11 cellular contexts compared by ENCODE assay signal in the genomic region with DNA sequence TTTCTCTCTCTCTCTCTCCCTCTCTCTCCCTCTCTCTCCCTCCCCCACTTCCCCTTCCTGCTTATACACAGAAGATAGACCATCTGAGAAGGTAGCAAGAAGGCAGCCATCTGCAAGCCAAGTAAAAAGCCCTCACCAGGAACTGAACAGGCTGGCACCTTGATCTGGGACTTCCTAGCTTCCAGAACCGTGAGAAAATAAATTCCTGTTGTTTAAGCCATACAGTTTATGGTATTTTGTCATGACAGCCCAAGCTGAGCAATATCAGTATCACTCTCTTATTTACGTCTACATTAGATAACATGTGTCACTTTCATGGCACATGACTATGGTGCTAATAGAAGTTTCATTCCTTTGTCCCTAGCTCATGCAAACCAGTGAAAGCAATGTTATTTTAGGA.
DNase-seq lines count a peak whose midpoint lies in the region; ATAC-seq and TF ChIP-seq lines count a peak whose summit lies in the region.
"Had no signal": no experiment of that assay in that cellular context is flagged by ENCODE, and none has a peak within 500 bp of the region (broad histone marks: within the 10 kb centered on the region; RNA-seq: fewer than 3 reads in every experiment).

No MANE protein-coding gene starts in this region.

- POLR2A ChIA-PET in activated CD4-positive, alpha-beta memory T cell treated with anti-CD3 and anti-CD28 coated beads for 36 hours (lab: Charles Lee) = interaction anchor here (0.9 to 1.5 kb wide), 3 partner anchors 26 to 302 kb away, joined by 3 to 4 read pairs (median 3); no protein-coding TSS in a partner anchor

- peaks cover 81% of the 10 kb centered on the region for H3K4me1 Mint-ChIP-seq in activated naive CD8-positive, alpha-beta T cell (ENCODE audit: low read depth)
- peaks cover 60% of the 10 kb centered on the region for H3K4me1 Mint-ChIP-seq in activated naive CD8-positive, alpha-beta T cell treated with anti-CD3 and anti-CD28 coated beads, Interleukin-2, amount 50 U/mL, for 24 hours
- H3K4me1 Mint-ChIP-seq in activated CD4-positive, alpha-beta memory T cell treated with anti-CD3 and anti-CD28 coated beads for 36 hours (ENCODE audit: low read depth) = peaks cover 82% of the 10 kb centered on the region
- H3K4me1 Mint-ChIP-seq: activated B cell treated with CpG ODN at 0.5 μM for 24 hours had no signal

- H3K27me3 ChIP-seq in cardiac muscle cell (no peaks in the 10 kb centered on the region), upper lobe of left lung (no peaks in the 10 kb centered on the region)
- H3K27me3 ChIP-seq: gastroesophageal sphincter, stomach had no signal

- H3K27me3 Mint-ChIP-seq in activated naive CD8-positive, alpha-beta T cell = no peaks in the 10 kb centered on the region
- no peaks in the 10 kb centered on the region for H3K27me3 Mint-ChIP-seq in activated naive CD8-positive, alpha-beta T cell treated with anti-CD3 and anti-CD28 coated beads, Interleukin-2, amount 50 U/mL, for 24 hours
- no peaks in the 10 kb centered on the region for H3K27me3 Mint-ChIP-seq in activated CD4-positive, alpha-beta memory T cell treated with anti-CD3 and anti-CD28 coated beads for 36 hours
- H3K27me3 Mint-ChIP-seq: activated B cell treated with CpG ODN at 0.5 μM for 24 hours had no signal

- peaks cover 55% of the 10 kb centered on the region for H3K36me3 Mint-ChIP-seq in activated naive CD8-positive, alpha-beta T cell
- H3K36me3 Mint-ChIP-seq in activated naive CD8-positive, alpha-beta T cell treated with anti-CD3 and anti-CD28 coated beads, Interleukin-2, amount 50 U/mL, for 24 hours (ENCODE audit: low read depth) = peaks cover 49% of the 10 kb centered on the region
- peaks cover 40% of the 10 kb centered on the region for H3K36me3 Mint-ChIP-seq in activated CD4-positive, alpha-beta memory T cell treated with anti-CD3 and anti-CD28 coated beads for 36 hours

- intact Hi-C loops in activated CD4-positive, alpha-beta memory T cell treated with anti-CD3 and anti-CD28 coated beads for 36 hours (cut with micrococcal nuclease) = loop anchor here (1.0 to 2.0 kb wide), 3 partner anchors 8 to 302 kb away; no protein-coding TSS in a partner anchor

- DNase-seq in activated naive CD8-positive, alpha-beta T cell treated with anti-CD3 and anti-CD28 coated beads, Interleukin-2, amount 50 U/mL, for 24 hours = no peak
- DNase-seq in activated CD4-positive, alpha-beta memory T cell treated with anti-CD3 and anti-CD28 coated beads for 36 hours = no peak
- DNase-seq in cardiac muscle cell (ENCODE audit: low read depth in 1 of 2, low spot score in 1 of 2) (peak; percentile 19 to 61), upper lobe of left lung (no peak)
- DNase-seq: activated B cell treated with CpG ODN at 0.5 μM for 24 hours, stomach had no signal

- H3K4me3 ChIP-seq in cardiac muscle cell (no peak overlapping the region), upper lobe of left lung (no peak overlapping the region)
- H3K4me3 ChIP-seq: gastroesophageal sphincter, stomach had no signal

- 67 to 69% methylated on average over 2 of the region's 2 CpGs for WGBS in upper lobe of left lung, 2 donors

- H3K27ac ChIP-seq in cardiac muscle cell (no peak overlapping the region), upper lobe of left lung (peak overlapping the region in 3 of 4 donors; percentile 31 to 59 (median 52))

- CTCF ChIA-PET in activated CD4-positive, alpha-beta memory T cell treated with anti-CD3 and anti-CD28 coated beads for 36 hours (lab: Charles Lee) = interaction anchor here (1.3 to 1.9 kb wide), 2 partner anchors 9 to 18 kb away, joined by 4 to 6 read pairs; no protein-coding TSS in a partner anchor

- no peaks in the 10 kb centered on the region for H3K9me3 Mint-ChIP-seq in activated naive CD8-positive, alpha-beta T cell (ENCODE audit: low read depth)
- H3K9me3 Mint-ChIP-seq in activated naive CD8-positive, alpha-beta T cell treated with anti-CD3 and anti-CD28 coated beads, Interleukin-2, amount 50 U/mL, for 24 hours = no peaks in the 10 kb centered on the region
- H3K9me3 Mint-ChIP-seq in activated CD4-positive, alpha-beta memory T cell treated with anti-CD3 and anti-CD28 coated beads for 36 hours = no peaks in the 10 kb centered on the region
- H3K9me3 Mint-ChIP-seq: activated B cell treated with CpG ODN at 0.5 μM for 24 hours had no signal

- no peak for TF ChIP-seq CTCF in cardiac muscle cell (IDR thresholded peaks at IDR 0.05; ENCODE audit: low read depth, low read length)
- no peak for TF ChIP-seq CTCF in upper lobe of left lung (IDR thresholded peaks at IDR 0.05)

- H3K36me3 ChIP-seq in cardiac muscle cell = no peaks in the 10 kb centered on the region
- no peaks in the 10 kb centered on the region for H3K36me3 ChIP-seq in upper lobe of left lung
- H3K36me3 ChIP-seq: gastroesophageal sphincter, stomach had no signal

- ATAC-seq in activated naive CD8-positive, alpha-beta T cell treated with anti-CD3 and anti-CD28 coated beads, Interleukin-2, amount 50 U/mL, for 24 hours = no peak
- ATAC-seq in upper lobe of left lung (ENCODE audit: low FRiP score in 2 of 2) (no peak), GM21576 (IDR thresholded peaks at IDR 0.05; ENCODE audit: unreplicated experiment) (no peak), HG03039 (IDR thresholded peaks at IDR 0.05; ENCODE audit: unreplicated experiment) (no peak), HG02938 (IDR thresholded peaks at IDR 0.05; ENCODE audit: unreplicated experiment) (no peak)
- ATAC-seq: gastroesophageal sphincter had no signal

- TF ChIP-seq EP300 in upper lobe of left lung (IDR thresholded peaks at IDR 0.05) = peak in 1 of 4 donors; percentile 28

- peak overlapping the region; percentile 89 for H3K27ac Mint-ChIP-seq in activated naive CD8-positive, alpha-beta T cell
- H3K27ac Mint-ChIP-seq in activated naive CD8-positive, alpha-beta T cell treated with anti-CD3 and anti-CD28 coated beads, Interleukin-2, amount 50 U/mL, for 24 hours = no peak overlapping the region
- H3K27ac Mint-ChIP-seq in activated CD4-positive, alpha-beta memory T cell treated with anti-CD3 and anti-CD28 coated beads for 36 hours = peak overlapping the region; percentile 85
- H3K27ac Mint-ChIP-seq: activated B cell treated with CpG ODN at 0.5 μM for 24 hours had no signal

- H3K9me3 ChIP-seq in cardiac muscle cell (ENCODE audit: low read depth) (no peaks in the 10 kb centered on the region), upper lobe of left lung (no peaks in the 10 kb centered on the region)
- H3K9me3 ChIP-seq: gastroesophageal sphincter, stomach had no signal

- no peak for TF ChIP-seq POLR2A in upper lobe of left lung (IDR thresholded peaks at IDR 0.05)

- no peak overlapping the region for H3K4me3 Mint-ChIP-seq in activated naive CD8-positive, alpha-beta T cell
- no peak overlapping the region for H3K4me3 Mint-ChIP-seq in activated naive CD8-positive, alpha-beta T cell treated with anti-CD3 and anti-CD28 coated beads, Interleukin-2, amount 50 U/mL, for 24 hours
- H3K4me3 Mint-ChIP-seq in activated CD4-positive, alpha-beta memory T cell treated with anti-CD3 and anti-CD28 coated beads for 36 hours = no peak overlapping the region
- H3K4me3 Mint-ChIP-seq: activated B cell treated with CpG ODN at 0.5 μM for 24 hours had no signal

- no peaks in the 10 kb centered on the region for H3K4me1 ChIP-seq in cardiac muscle cell (ENCODE audit: low read depth)
- no peaks in the 10 kb centered on the region for H3K4me1 ChIP-seq in upper lobe of left lung

Comparison
In these comparisons a context has a peak if more than half of its experiments do, and no peak if none do; other contexts are left out.
1. DNase-seq: peak in cardiac muscle cell (2 of 2); none in activated naive CD8-positive, alpha-beta T cell treated with anti-CD3 and anti-CD28 coated beads, Interleukin-2, amount 50 U/mL, for 24 hours (single experiment), activated CD4-positive, alpha-beta memory T cell treated with anti-CD3 and anti-CD28 coated beads for 36 hours (single experiment) and upper lobe of left lung (0 of 2).